Comparison of ENCODE assay signal across 9 cellular contexts in the genomic region with DNA sequence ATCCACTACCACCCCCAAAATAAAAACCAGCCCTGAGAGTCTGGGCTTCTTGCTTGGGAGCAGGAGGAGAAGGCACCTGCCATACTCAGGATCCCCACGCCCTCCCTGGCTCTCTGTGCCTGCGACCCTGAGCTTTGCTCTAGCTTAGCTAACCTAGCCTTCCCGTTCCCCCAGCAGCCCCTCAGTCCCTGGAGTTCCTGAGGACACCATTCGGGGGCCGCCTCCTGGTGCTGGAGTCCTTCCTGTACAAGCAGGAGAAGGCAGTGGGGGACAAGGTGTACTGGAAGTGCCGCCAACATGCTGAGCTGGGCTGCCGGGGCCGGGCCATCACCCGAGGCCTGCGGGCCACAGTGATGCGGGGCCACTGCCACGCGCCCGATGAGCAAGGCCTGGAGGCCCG. TPM values are rescaled to one million over a fixed set of nuclear protein-coding genes. Genes with fewer than 3 reads are reported as not detected.
"Had no signal": no experiment of that assay in that cellular context is flagged by ENCODE, and none has a peak within 500 bp of the region (broad histone marks: within the 10 kb centered on the region; RNA-seq: fewer than 3 reads in every experiment).

No MANE protein-coding gene starts in this region.

- ATAC-seq: K562 had no signal

- DNase-seq: GM23248, H9, HCEC 1CT, IMR-90, KG1 had no signal

- H3K27ac ChIP-seq: GM23248 had no signal

- H2AFZ ChIP-seq: GM23248 had no signal

- H3K4me3 ChIP-seq: GM23248, K562 had no signal

- H3K4me3 Mint-ChIP-seq: H9 had no signal

- FAIRE-seq: H1, H54, HTR-8/SVneo, K562 had no signal

- H3K9ac ChIP-seq: GM23248 had no signal

RNA-seq across cellular contexts. Expression of gene KREMEN2, which starts 33.8 kb away (rescaled TPM):
- total RNA-seq: GM23248, IMR-90 had no signal
- polyA plus RNA-seq: GM23248 had no signal
